In genomic region chr7:2670720-2671391, GRCh38 we compare ENCODE assay signal across 1 cellular context.
TF ChIP-seq lines count a peak whose summit lies in the region.

No MANE protein-coding gene starts in this region.

TF ChIP-seq in WTC11, 78 proteins besides CTCF, POLR2A, EP300 and RAD21 (continued from another document):
- TF ChIP-seq ERG (CRISPR knock-in tag; IDR thresholded peaks at IDR 0.05) (no peak), HMGXB4 (CRISPR knock-in tag; IDR thresholded peaks at IDR 0.05) (peak; percentile 75; the same call in 1 of the 2 replicates), PRRX2 (CRISPR knock-in tag; IDR thresholded peaks at IDR 0.05) (no peak), GABPB1 (CRISPR knock-in tag; IDR thresholded peaks at IDR 0.05) (no peak), RELA (CRISPR knock-in tag; IDR thresholded peaks at IDR 0.05; ENCODE audit: borderline replicate concordance) (no peak), AFF4 (CRISPR knock-in tag; IDR thresholded peaks at IDR 0.05; ENCODE audit: borderline replicate concordance) (no peak), GRHL2 (CRISPR knock-in tag; IDR thresholded peaks at IDR 0.05; ENCODE audit: insufficient replicate concordance, severe bottlenecking) (no peak), CREB1 (CRISPR knock-in tag; IDR thresholded peaks at IDR 0.05) (no peak), RORB (CRISPR knock-in tag; IDR thresholded peaks at IDR 0.05) (no peak), NFATC4 (CRISPR knock-in tag; IDR thresholded peaks at IDR 0.05) (no peak), ZNF121 (CRISPR knock-in tag; IDR thresholded peaks at IDR 0.05) (peak; percentile 48; the same call in 1 of the 2 replicates), TEAD4 (CRISPR knock-in tag; IDR thresholded peaks at IDR 0.05) (no peak), ZNF416 (CRISPR knock-in tag; IDR thresholded peaks at IDR 0.05) (no peak), ZNF512 (CRISPR knock-in tag; IDR thresholded peaks at IDR 0.05; ENCODE audit: borderline replicate concordance) (no peak), ZNF671 (CRISPR knock-in tag; IDR thresholded peaks at IDR 0.05) (no peak), USF2 (CRISPR knock-in tag; IDR thresholded peaks at IDR 0.05) (no peak), ZNF425 (CRISPR knock-in tag; conservative IDR thresholded peaks at IDR 0.05) (no peak), CDX4 (CRISPR knock-in tag; IDR thresholded peaks at IDR 0.05; ENCODE audit: borderline replicate concordance) (no peak), ZNF138 (CRISPR knock-in tag; conservative IDR thresholded peaks at IDR 0.05) (no peak), ZBTB43 (CRISPR knock-in tag; IDR thresholded peaks at IDR 0.05) (no peak), MXD4 (CRISPR knock-in tag; IDR thresholded peaks at IDR 0.05; ENCODE audit: borderline replicate concordance) (no peak), TCF7 (CRISPR knock-in tag; IDR thresholded peaks at IDR 0.05; ENCODE audit: low read depth) (no peak), ESRRA (CRISPR knock-in tag; IDR thresholded peaks at IDR 0.05; ENCODE audit: borderline replicate concordance) (no peak), MAX (CRISPR knock-in tag; IDR thresholded peaks at IDR 0.05) (peak; percentile 57; the same call in 1 of the 2 replicates), NR2C2 (CRISPR knock-in tag; IDR thresholded peaks at IDR 0.05) (no peak), EMX1 (CRISPR knock-in tag; IDR thresholded peaks at IDR 0.05) (no peak), JAZF1 (CRISPR knock-in tag; IDR thresholded peaks at IDR 0.05) (no peak), USF1 (CRISPR knock-in tag; IDR thresholded peaks at IDR 0.05) (no peak), STAT6 (CRISPR knock-in tag; conservative IDR thresholded peaks at IDR 0.05; ENCODE audit: low read depth) (no peak), NR3C1 (CRISPR knock-in tag; conservative IDR thresholded peaks at IDR 0.05; ENCODE audit: low read depth) (0 out of 2 replicates have a peak, but pooled peaks have one; percentile 28), ZNF263 (CRISPR knock-in tag; IDR thresholded peaks at IDR 0.05; ENCODE audit: low read depth) (no peak), CREM (CRISPR knock-in tag; IDR thresholded peaks at IDR 0.05) (no peak), SMAD3 (CRISPR knock-in tag; IDR thresholded peaks at IDR 0.05; ENCODE audit: borderline replicate concordance) (no peak), E2F1 (CRISPR knock-in tag; IDR thresholded peaks at IDR 0.05) (no peak), ATF3 (CRISPR knock-in tag; conservative IDR thresholded peaks at IDR 0.05) (no peak), MLX (CRISPR knock-in tag; IDR thresholded peaks at IDR 0.05) (no peak)
